8 cellular contexts compared by ENCODE assay signal in genomic region chrX:153599192-153600031, GRCh38. TPM values are rescaled to one million over a fixed set of nuclear protein-coding genes. Genes with fewer than 3 reads are reported as not detected.
DNase-seq lines count a peak whose midpoint lies in the region; ATAC-seq, FAIRE-seq and TF ChIP-seq lines count a peak whose summit lies in the region.

No MANE protein-coding gene starts in this region.

- FAIRE-seq in GM12892 (lab: Jason Lieb, UNC) = no peak

- H3K27ac Mint-ChIP-seq in T-helper 2 cell treated with Interferon-gamma antibody and Interleukin-4, amounts not matched to agents 5 μg/mL and 100 μg/mL, for 36 hours = no peak overlapping the region

- TF ChIP-seq CTCF in ascending aorta (IDR thresholded peaks at IDR 0.05) (no peak), vagina (IDR thresholded peaks at IDR 0.05) (no peak)

- peak overlapping the region; percentile 87 for H3K4me3 Mint-ChIP-seq in T-helper 2 cell treated with Interferon-gamma antibody and Interleukin-4, amounts not matched to agents 5 μg/mL and 100 μg/mL, for 36 hours

- H3K36me3 Mint-ChIP-seq in T-helper 2 cell treated with Interferon-gamma antibody and Interleukin-4, amounts not matched to agents 5 μg/mL and 100 μg/mL, for 36 hours (ENCODE audit: low read depth) = peaks cover 5% of the 10 kb centered on the region

- H3K27me3 ChIP-seq in ascending aorta (no peaks in the 10 kb centered on the region), vagina (no peaks in the 10 kb centered on the region)

- peak overlapping the region; percentile 53 to 86 for H3K4me3 ChIP-seq in ascending aorta
- H3K4me3 ChIP-seq in vagina = peak overlapping the region; percentile 55 to 70

- H3K9me3 ChIP-seq in ascending aorta (no peaks in the 10 kb centered on the region), vagina (no peaks in the 10 kb centered on the region)

- intact Hi-C loops in ascending aorta (cut with DNase I) (loop anchor here (5.0 kb wide), 2 partner anchors 88 to 127 kb away; partner anchors contain the start of genes HAUS7 and SLC6A8), vagina (cut with DNase I) (no loop called here)

- H3K27ac ChIP-seq in ascending aorta (peak overlapping the region; percentile 41 to 47), vagina (peak overlapping the region; percentile 61)

- H3K36me3 ChIP-seq in ascending aorta = peaks cover 3 to 4% of the 10 kb centered on the region in 2 donors
- H3K36me3 ChIP-seq in vagina = peaks cover 0 to 5% of the 10 kb centered on the region in 2 donors

- no peaks in the 10 kb centered on the region for H3K27me3 Mint-ChIP-seq in T-helper 2 cell treated with Interferon-gamma antibody and Interleukin-4, amounts not matched to agents 5 μg/mL and 100 μg/mL, for 36 hours (ENCODE audit: low read depth)

- peak; percentile 83 for DNase-seq in GM12892 (ENCODE audit: insufficient read length)
- DNase-seq in NCI-H1436 treated with DMSO at 0.1 percent for 48 hours (lab: John Stamatoyannopoulos, UW) = peak; percentile 64
- DNase-seq in T-helper 2 cell treated with Interferon-gamma antibody and Interleukin-4, amounts not matched to agents 5 μg/mL and 100 μg/mL, for 36 hours (ENCODE audit: low spot score) = peak; percentile 91
- DNase-seq in ascending aorta (ENCODE audit: low spot score in 2 of 2) = peak; percentile 50 to 91
- DNase-seq in hepatic stellate cell (ENCODE audit: low spot score) = peak; percentile 91
- peak; percentile 51 for DNase-seq in renal cortical epithelial cell (ENCODE audit: low read depth)
- DNase-seq in vagina (ENCODE audit: extremely low spot score in 2 of 2) = no peak

- ATAC-seq in HG02798 (IDR thresholded peaks at IDR 0.05; ENCODE audit: poor library complexity, unreplicated experiment) = peak; percentile 90

- TF ChIP-seq POLR2A in GM12892 (IDR thresholded peaks at IDR 0.05; ENCODE audit: low read depth, low read length) (no peak), vagina (IDR thresholded peaks at IDR 0.05) (no peak)

- H3K4me1 ChIP-seq in ascending aorta (no peaks in the 10 kb centered on the region), vagina (peaks cover 11% of the 10 kb centered on the region)

- no peaks in the 10 kb centered on the region for H3K9me3 Mint-ChIP-seq in T-helper 2 cell treated with Interferon-gamma antibody and Interleukin-4, amounts not matched to agents 5 μg/mL and 100 μg/mL, for 36 hours

- peaks cover 36% of the 10 kb centered on the region for H3K4me1 Mint-ChIP-seq in T-helper 2 cell treated with Interferon-gamma antibody and Interleukin-4, amounts not matched to agents 5 μg/mL and 100 μg/mL, for 36 hours (ENCODE audit: low read depth)

RNA-seq across cellular contexts. Expression of gene CCNQ, which starts 0.5 kb away (rescaled TPM):
- polyA plus RNA-seq in GM12892 (2012; ENCODE audit: missing spikeins) = 9.4 TPM
- total RNA-seq in ascending aorta (52.7 TPM), renal cortical epithelial cell (13.9 and 42.2 TPM in 2 replicates), vagina (31.2 TPM)

RNA-seq across cellular contexts. Expression of gene DUSP9, which starts 47.6 kb away (rescaled TPM):
- not detected for polyA plus RNA-seq in GM12892 (2012; ENCODE audit: missing spikeins)
- not detected for total RNA-seq in ascending aorta
- 1.1 TPM in 1 of 2 replicates, not detected in the other for total RNA-seq in renal cortical epithelial cell
- 0.74 TPM for total RNA-seq in vagina

Comparison
In these comparisons a context has a peak if more than half of its experiments do, and no peak if none do; other contexts are left out.
1. DNase-seq: peak in GM12892 (single experiment), NCI-H1436 treated with DMSO at 0.1 percent for 48 hours (single experiment), T-helper 2 cell treated with Interferon-gamma antibody and Interleukin-4, amounts not matched to agents 5 μg/mL and 100 μg/mL, for 36 hours (single experiment), ascending aorta (2 of 2), hepatic stellate cell (single experiment) and renal cortical epithelial cell (single experiment); none in vagina (0 of 2).